ENCODE assay signal across 1 cellular context in genomic region chr20:34701405-34702085, GRCh38.
A peak's percentile ranks its signal among the peaks of the same experiment; 100 is the strongest.
TF ChIP-seq lines count a peak whose summit lies in the region.

No MANE protein-coding gene starts in this region.

TF ChIP-seq in K562, 482 proteins besides CTCF, POLR2A, EP300 and RAD21:
- TF ChIP-seq ATF3 (IDR thresholded peaks at IDR 0.05) (peak; percentile 48; the same call in 1 of the 2 replicates), ATF3 (CRISPR knock-in tag; conservative IDR thresholded peaks at IDR 0.05) (no peak), AFF1 (IDR thresholded peaks at IDR 0.05; ENCODE audit: low read depth in 1 of 2, partially characterized antibody in 2 of 2) (no peak)
